ENCODE assay signal across 19 cellular contexts in genomic region chr2:181684454-181685149, GRCh38. TPM values are rescaled to one million over a fixed set of nuclear protein-coding genes. Genes with fewer than 3 reads are reported as not detected.
DNase-seq lines count a peak whose midpoint lies in the region; ATAC-seq, FAIRE-seq and TF ChIP-seq lines count a peak whose summit lies in the region.
"Had no signal": no experiment of that assay in that cellular context is flagged by ENCODE, and none has a peak within 500 bp of the region (broad histone marks: within the 10 kb centered on the region; RNA-seq: fewer than 3 reads in every experiment).

No MANE protein-coding gene starts in this region.

- H2BK120ac ChIP-seq in H1 (replicated peaks; ENCODE audit: low read depth, low read length), result no peak overlapping the region

- no peaks in the 10 kb centered on the region for H3K79me1 ChIP-seq in H1 (ENCODE audit: low read depth, low read length)

- H3K23ac ChIP-seq in H1 (ENCODE audit: insufficient read length), result peak overlapping the region; percentile 37

- no peak overlapping the region; the same call in 1 of the 2 replicates for H2BK15ac ChIP-seq in H1 (ENCODE audit: low read length)

- TF ChIP-seq CTCF in H1 (IDR thresholded peaks at IDR 0.05; ENCODE audit: control extremely low read depth in 1 of 3, insufficient read depth in 1 of 3, low read depth in 1 of 3, low read length in 3 of 3) (no peak), osteoblast (IDR thresholded peaks at IDR 0.05; ENCODE audit: extremely low read depth, low read depth, low read length) (no peak)

- 16% methylated on average over 26 of the region's 26 CpGs; no CpG with 5 or more reads in 1 of the 2 experiments for WGBS in H1 (ENCODE audit: extremely low coverage in 1 of 2, insufficient coverage in 1 of 2, insufficient read length in 1 of 2, insufficient replicate concordance in 2 of 2, low coverage in 1 of 2, low lambda C conversion rate in 2 of 2, missing lambda C conversion rate in 1 of 2), 2 experiments

- H3K36me3 ChIP-seq in H1 (ENCODE audit: control insufficient read depth in 2 of 4, insufficient read depth in 4 of 4, low read length in 3 of 4) (no peaks in the 10 kb centered on the region), osteoblast (ENCODE audit: insufficient read depth, low read length) (no peaks in the 10 kb centered on the region)
- H3K36me3 ChIP-seq: MG63, ovary, suprapubic skin had no signal

- H4K5ac ChIP-seq in H1 (ENCODE audit: insufficient read length, low read depth, low read length), result no peak overlapping the region

- H3K4me3 ChIP-seq in H1 (ENCODE audit: extremely low read depth in 1 of 4, insufficient read depth in 2 of 4, low read depth in 3 of 4, low read length in 4 of 4), result peak overlapping the region; percentile 22 to 66 (median 39); a peak in 6 of 8 replicates
- H3K4me3 ChIP-seq in osteoblast (ENCODE audit: insufficient read depth, low read length), result no peak overlapping the region
- H3K4me3 ChIP-seq: MG63, ovary had no signal

- no peak overlapping the region for H2BK20ac ChIP-seq in H1 (ENCODE audit: low read length)

- H3K9me3 ChIP-seq in H1 (ENCODE audit: insufficient read depth in 2 of 2, low read depth in 1 of 2, low read length in 1 of 2) (no peaks in the 10 kb centered on the region), osteoblast (ENCODE audit: low read depth, low read length) (no peaks in the 10 kb centered on the region)
- H3K9me3 ChIP-seq: MG63, ovary, suprapubic skin had no signal

- H3K4me1 ChIP-seq in H1 (replicated peaks in 1 of 4; ENCODE audit: control insufficient read depth in 3 of 4, insufficient read depth in 4 of 4, low read length in 3 of 4), result peaks cover 16 to 42% (median 23%) of the 10 kb centered on the region in 4 experiments
- H3K4me1 ChIP-seq in osteoblast (ENCODE audit: insufficient read depth, low read length), result no peaks in the 10 kb centered on the region

- peak; percentile 91 for FAIRE-seq in HTR-8/SVneo (lab: Jason Lieb, UNC)
- no peak for FAIRE-seq in H1 (lab: Jason Lieb, UNC)

- no peak overlapping the region for H4K91ac ChIP-seq in H1 (replicated peaks; ENCODE audit: insufficient read length, low read length)

- TF ChIP-seq RAD21 in H1 (IDR thresholded peaks at IDR 0.05 in 1 of 2, conservative IDR thresholded peaks at IDR 0.05 in 1 of 2; ENCODE audit: low read depth in 2 of 2, low read length in 2 of 2), result no peak

- peaks cover 56 to 81% (median 68%) of the 10 kb centered on the region in 4 experiments for H3K27me3 ChIP-seq in H1 (replicated peaks in 1 of 4; ENCODE audit: control insufficient read depth in 3 of 4, extremely low read depth in 1 of 4, insufficient read depth in 3 of 4, low read length in 3 of 4)
- peaks cover 72% of the 10 kb centered on the region for H3K27me3 ChIP-seq in osteoblast (ENCODE audit: insufficient read depth, low read length)
- H3K27me3 ChIP-seq: ovary had no signal

- TF ChIP-seq EP300 in H1 (IDR thresholded peaks at IDR 0.05; ENCODE audit: borderline replicate concordance in 1 of 2, low read depth in 2 of 2, low read length in 2 of 2), result no peak

- H2AK5ac ChIP-seq in H1 (ENCODE audit: low read depth, low read length), result peak overlapping the region; percentile 97

- H3K18ac ChIP-seq in H1 (ENCODE audit: extremely low read depth, low read length), result no peak overlapping the region

- H3K23me2 ChIP-seq in H1 (ENCODE audit: low read depth, low read length), result peaks cover 14% of the 10 kb centered on the region; the same call in 1 of the 2 replicates

- no peak overlapping the region for H3K4ac ChIP-seq in H1 (replicated peaks; ENCODE audit: insufficient read length, low read depth, low read length)

- no peak overlapping the region for H3K56ac ChIP-seq in H1 (replicated peaks; ENCODE audit: insufficient read length, low read depth, low read length)

- H3K4me2 ChIP-seq in H1 (ENCODE audit: insufficient read depth in 1 of 2, low read depth in 2 of 2, low read length in 2 of 2), result peak overlapping the region; percentile 87 to 100
- H3K4me2 ChIP-seq in osteoblast (ENCODE audit: insufficient read depth, low read length), result no peak overlapping the region

- POLR2A ChIA-PET in H1 (lab: Charles Lee; ENCODE audit: partially characterized antibody), result interaction anchor here (1.4 to 2.2 kb wide), 2 partner anchors 27 kb away, joined by 3 to 12 read pairs; partner anchors contain the start of gene CERKL

- H2AFZ ChIP-seq in H1 (ENCODE audit: low read length) (no peak overlapping the region), osteoblast (ENCODE audit: low read length) (no peak overlapping the region)

- H4K20me1 ChIP-seq in H1 (replicated peaks in 1 of 2; ENCODE audit: control insufficient read depth in 1 of 2, insufficient read depth in 2 of 2, low read length in 2 of 2) (peaks cover 14 to 31% of the 10 kb centered on the region in 2 experiments), osteoblast (ENCODE audit: insufficient read depth, low read length) (no peaks in the 10 kb centered on the region)

- peak overlapping the region; percentile 88; the same call in 1 of the 2 replicates for H2BK12ac ChIP-seq in H1 (ENCODE audit: low read depth, low read length)

- CTCF ChIA-PET in H1 (lab: Charles Lee; ENCODE audit: partially characterized antibody), result interaction anchor here (0.7 to 3.6 kb wide), 3 partner anchors 27 to 111 kb away, joined by 3 to 16 read pairs (median 3); partner anchors contain the start of gene CERKL

- H3K27ac ChIP-seq in H1 (ENCODE audit: low read depth, low read length), result no peak overlapping the region
- no peak overlapping the region for H3K27ac ChIP-seq in osteoblast (ENCODE audit: low read depth, low read length)
- H3K27ac ChIP-seq: epithelial cell of prostate, ovary, suprapubic skin had no signal

- TF ChIP-seq POLR2A in H1 (IDR thresholded peaks at IDR 0.05; ENCODE audit: control extremely low read depth in 1 of 2, low read depth in 2 of 2, low read length in 2 of 2), result no peak

- no peaks in the 10 kb centered on the region for H3K79me2 ChIP-seq in H1 (ENCODE audit: control insufficient read depth in 1 of 2, insufficient read depth in 2 of 2, low read length in 2 of 2)
- H3K79me2 ChIP-seq in osteoblast (ENCODE audit: insufficient read depth, low read length), result no peaks in the 10 kb centered on the region

- H3K9ac ChIP-seq in H1 (replicated peaks in 1 of 4; ENCODE audit: extremely low read depth in 1 of 4, low read depth in 3 of 4, low read length in 3 of 4), result no peak overlapping the region; a peak in 1 of 7 replicates

- no peak overlapping the region for H2BK5ac ChIP-seq in H1 (ENCODE audit: low read depth, low read length)

- peak; percentile 39 for DNase-seq in NCI-H748 (lab: John Stamatoyannopoulos, UW; ENCODE audit: unreplicated experiment)
- no peak for DNase-seq in NCI-H748 treated with DMSO at 0.1 percent for 48 hours (lab: John Stamatoyannopoulos, UW)
- DNase-seq in HTR-8/SVneo (ENCODE audit: insufficient read length, low spot score), result no peak
- DNase-seq in H1 (ENCODE audit: low read depth in 1 of 2, low spot score in 2 of 2), result no peak
- DNase-seq in osteoblast (ENCODE audit: insufficient read length, low spot score, missing footprints), result peak; percentile 19
- DNase-seq: activated CD4-positive, alpha-beta T cell treated with anti-CD3 and anti-CD28 coated beads, Interleukin-2, amount 50 U/mL, for 1 hour; activated T-cell treated with anti-CD3 and anti-CD28 coated beads, Interleukin-2, amount 50 U/mL, for 72 hours; amniotic stem cell; CD8-positive, alpha-beta T cell; ovary; stimulated activated CD4-positive, alpha-beta T cell treated with anti-CD3 and anti-CD28 coated beads, Interleukin-12 subunit alpha, Interleukin-12 subunit beta, amount 100 ng/mL, for 4 hours had no signal

- no peak overlapping the region for H3K14ac ChIP-seq in H1 (ENCODE audit: insufficient read length)

- no peak for ATAC-seq in GM21529 (IDR thresholded peaks at IDR 0.05; ENCODE audit: unreplicated experiment)
- ATAC-seq in HG03354 (IDR thresholded peaks at IDR 0.05; ENCODE audit: poor library complexity, severe bottlenecking, unreplicated experiment), result no peak
- ATAC-seq in GM21723 (IDR thresholded peaks at IDR 0.05; ENCODE audit: unreplicated experiment), result no peak
- ATAC-seq: CD8-positive, alpha-beta T cell; Right ventricle myocardium inferior had no signal

- H4K8ac ChIP-seq in H1 (ENCODE audit: extremely low read depth, insufficient read depth, low read length), result no peak overlapping the region

TF ChIP-seq in H1, 55 proteins besides CTCF, POLR2A, EP300 and RAD21 (continues in another document):
- TF ChIP-seq E2F6 (IDR thresholded peaks at IDR 0.05) (no peak), SP2 (IDR thresholded peaks at IDR 0.05; ENCODE audit: low read length) (no peak), NANOG (IDR thresholded peaks at IDR 0.05; ENCODE audit: insufficient read depth, low read depth, low read length, poor library complexity, severe bottlenecking) (no peak), RNF2 (IDR thresholded peaks at IDR 0.05; ENCODE audit: borderline replicate concordance, low read depth, low read length, missing control alignments, poor library complexity, severe bottlenecking) (peak; percentile 56)

RNA-seq across cellular contexts. Expression of gene NEUROD1, which starts 4.3 kb away (rescaled TPM):
- not detected in 2 replicates for total RNA-seq in H1 (2021; fragmentation: NEBNext Ultra II Directional; extraction: Animal tissue kit (Norgen Biotek cat#: 25700))
- 0.08 TPM in 2 replicates for polyA plus RNA-seq in H1 (2011; rRNA removed)
- 0.04 TPM for polyA plus RNA-seq in H1 (2011; cell fraction: cytosol; rRNA removed)
- 0.09 TPM for polyA plus RNA-seq in H1 (2011; cell fraction: nucleus; rRNA removed)
- polyA plus RNA-seq in H1 (2012, experiment 1 of 2), result 0.11 TPM in 1 of 4 replicates, not detected in the others
- polyA plus RNA-seq in H1 (2012, experiment 2 of 2), result not detected
- not detected for polyA plus RNA-seq in H1 (2013, experiment 1 of 2)
- 0.02 TPM for polyA plus RNA-seq in H1 (2013, experiment 2 of 2)
- 0.13 TPM in 1 of 2 replicates, not detected in the other for polyA minus RNA-seq in H1 (2011; rRNA and poly(A)+ RNA removed)
- polyA minus RNA-seq in H1 (2011; cell fraction: cytosol; rRNA and poly(A)+ RNA removed), result not detected
- polyA minus RNA-seq in H1 (2011; cell fraction: nucleus; rRNA and poly(A)+ RNA removed), result not detected
- total RNA-seq in osteoblast, result not detected in 2 replicates
- total RNA-seq: A673; activated T-cell treated with anti-CD3 and anti-CD28 coated beads, Interleukin-2, amount 50 U/mL, for 72 hours; CD8-positive, alpha-beta T cell; ovary; Right ventricle myocardium inferior; suprapubic skin had no signal
- polyA plus RNA-seq: ovary had no signal

RNA-seq across cellular contexts. Expression of gene CERKL, which starts 27.7 kb away (rescaled TPM):
- not detected in 2 replicates for total RNA-seq in H1 (2021; fragmentation: NEBNext Ultra II Directional; extraction: Animal tissue kit (Norgen Biotek cat#: 25700))
- 0.03 and 0.05 TPM in 2 replicates for polyA plus RNA-seq in H1 (2011; rRNA removed)
- polyA plus RNA-seq in H1 (2011; cell fraction: cytosol; rRNA removed), result 0.18 TPM
- polyA plus RNA-seq in H1 (2011; cell fraction: nucleus; rRNA removed), result 0.11 TPM
- 0.25 to 0.52 TPM (median 0.27 TPM) in 4 replicates for polyA plus RNA-seq in H1 (2012, experiment 1 of 2)
- polyA plus RNA-seq in H1 (2012, experiment 2 of 2), result not detected
- polyA plus RNA-seq in H1 (2013, experiment 1 of 2), result 0.12 TPM
- polyA plus RNA-seq in H1 (2013, experiment 2 of 2), result 0.11 TPM
- polyA minus RNA-seq in H1 (2011; rRNA and poly(A)+ RNA removed), result 0.56 TPM in 1 of 2 replicates, not detected in the other
- not detected for polyA minus RNA-seq in H1 (2011; cell fraction: cytosol; rRNA and poly(A)+ RNA removed)
- 0.30 TPM for polyA minus RNA-seq in H1 (2011; cell fraction: nucleus; rRNA and poly(A)+ RNA removed)
- total RNA-seq in osteoblast, result under 0.01 TPM in 1 of 2 replicates, not detected in the other
- total RNA-seq: CD8-positive, alpha-beta T cell; Right ventricle myocardium inferior; suprapubic skin had no signal

Comparison
In these comparisons a context has a peak if more than half of its experiments do, and no peak if none do; other contexts are left out.
1. DNase-seq: peak in NCI-H748 (single experiment) and osteoblast (single experiment); none in NCI-H748 treated with DMSO at 0.1 percent for 48 hours (single experiment), HTR-8/SVneo (single experiment) and H1 (0 of 2).